Comparison of ENCODE assay signal across 1 cellular context in genomic region chr4:113708250-113708649, GRCh38.
TF ChIP-seq lines count a peak whose summit lies in the region.

No MANE protein-coding gene starts in this region.

TF ChIP-seq in HepG2, 621 proteins besides CTCF, POLR2A, EP300 and RAD21:
- TF ChIP-seq ZNF333 (CRISPR knock-in tag; IDR thresholded peaks at IDR 0.05; ENCODE audit: borderline replicate concordance) (no peak), ATAD3A (CRISPR knock-in tag; IDR thresholded peaks at IDR 0.05) (no peak), SOX13 (IDR thresholded peaks at IDR 0.05) (no peak), SOX13 (CRISPR knock-in tag; conservative IDR thresholded peaks at IDR 0.05 in 1 of 2, IDR thresholded peaks at IDR 0.05 in 1 of 2) (no peak), TOPORS (CRISPR knock-in tag; IDR thresholded peaks at IDR 0.05) (no peak), SMYD3 (CRISPR knock-in tag; IDR thresholded peaks at IDR 0.05) (no peak), CENPX (CRISPR knock-in tag; IDR thresholded peaks at IDR 0.05) (no peak), KDM3A (CRISPR knock-in tag; IDR thresholded peaks at IDR 0.05; ENCODE audit: low read depth) (no peak), SUZ12 (IDR thresholded peaks at IDR 0.05; ENCODE audit: low read depth, low read length) (no peak), REL (CRISPR knock-in tag; conservative IDR thresholded peaks at IDR 0.05) (no peak), HMGXB3 (CRISPR knock-in tag; IDR thresholded peaks at IDR 0.05; ENCODE audit: borderline replicate concordance) (no peak), YEATS2 (CRISPR knock-in tag; IDR thresholded peaks at IDR 0.05; ENCODE audit: borderline replicate concordance) (no peak), PLSCR1 (CRISPR knock-in tag; IDR thresholded peaks at IDR 0.05; ENCODE audit: borderline replicate concordance) (no peak), MYPOP (CRISPR knock-in tag; IDR thresholded peaks at IDR 0.05) (no peak), ZNF788 (CRISPR knock-in tag; IDR thresholded peaks at IDR 0.05; ENCODE audit: borderline replicate concordance) (no peak), ZNF768 (CRISPR knock-in tag; IDR thresholded peaks at IDR 0.05) (no peak), ATM (IDR thresholded peaks at IDR 0.05; ENCODE audit: borderline replicate concordance) (no peak), ZNF101 (CRISPR knock-in tag; IDR thresholded peaks at IDR 0.05; ENCODE audit: borderline replicate concordance, low read depth) (no peak), ZNF143 (CRISPR knock-in tag; IDR thresholded peaks at IDR 0.05) (no peak)
